In the genomic region with DNA sequence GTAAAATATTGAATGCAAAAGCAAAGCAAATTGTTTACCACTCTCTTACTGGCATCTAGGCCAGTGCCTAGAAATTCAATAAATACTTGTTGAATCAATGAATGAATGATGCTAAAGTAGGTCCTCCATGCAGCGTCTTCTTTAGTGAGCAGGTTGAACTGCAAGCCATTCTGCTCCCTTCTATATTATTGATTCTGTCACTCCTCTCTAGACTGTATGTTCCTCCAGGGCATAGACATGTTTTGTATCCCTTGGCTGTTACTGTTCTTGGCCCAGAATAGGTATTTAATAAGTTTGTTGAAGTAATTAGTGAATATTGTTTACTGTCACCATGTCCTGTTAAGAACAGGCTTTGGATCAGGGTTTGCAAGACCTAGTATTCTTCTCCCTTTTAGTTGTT, we compare ENCODE assay signal across 1 cellular context.
TF ChIP-seq lines count a peak whose summit lies in the region.

No MANE protein-coding gene starts in this region.

TF ChIP-seq in endothelial cell of umbilical vein, 7 proteins besides CTCF, POLR2A, EP300 and RAD21 (continued from another document):
- TF ChIP-seq, protein P1, sequence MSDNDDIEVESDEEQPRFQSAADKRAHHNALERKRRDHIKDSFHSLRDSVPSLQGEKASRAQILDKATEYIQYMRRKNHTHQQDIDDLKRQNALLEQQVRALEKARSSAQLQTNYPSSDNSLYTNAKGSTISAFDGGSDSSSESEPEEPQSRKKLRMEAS (IDR thresholded peaks at IDR 0.05; ENCODE audit: insufficient read depth, insufficient read length) = no peak
- TF ChIP-seq GATA2 (IDR thresholded peaks at IDR 0.05; ENCODE audit: insufficient read depth, insufficient read length, low read depth, low read length) (no peak), FOS (IDR thresholded peaks at IDR 0.05; ENCODE audit: borderline replicate concordance, insufficient read depth, low read length) (no peak), EZH2 (IDR thresholded peaks at IDR 0.05; ENCODE audit: borderline replicate concordance, low read depth, low read length, severe bottlenecking) (no peak), JUN (IDR thresholded peaks at IDR 0.05; ENCODE audit: borderline replicate concordance, insufficient read depth, insufficient read length, low read depth) (no peak)
